8 cellular contexts compared by ENCODE assay signal in genomic region chrX:119852410-119853353, GRCh38. TPM values are rescaled to one million over a fixed set of nuclear protein-coding genes. Genes with fewer than 3 reads are reported as not detected.
DNase-seq lines count a peak whose midpoint lies in the region; ATAC-seq and TF ChIP-seq lines count a peak whose summit lies in the region.

UPF3B (minus strand) TSS chrX:119852963; CDS start chrX:119852928, 35 bp downstream.

- H3K4me3 Mint-ChIP-seq in H9 (peak within 1 kb of the TSS; percentile 90 to 94), nephron progenitor cell (peak within 1 kb of the TSS; percentile 91)
- H3K4me3 Mint-ChIP-seq in stimulated activated naive CD8-positive, alpha-beta T cell treated with anti-CD3 and anti-CD28 coated beads, Interleukin-15, amount 100 ng/mL, for 72 hours, result peak within 1 kb of the TSS; percentile 98 to 99

- no peak within 1 kb of the TSS for H2BK20ac ChIP-seq in H9 (ENCODE audit: low read depth, low read length, poor library complexity, severe bottlenecking)

- H3K4me1 ChIP-seq in H9 (ENCODE audit: insufficient read depth, low read length), result no peaks in the 10 kb centered on the region

- no peak within 1 kb of the TSS for H2BK5ac ChIP-seq in H9 (ENCODE audit: insufficient read length, low read length)

- no peak within 1 kb of the TSS; the same call in 1 of the 2 replicates for H3K4ac ChIP-seq in H9 (ENCODE audit: low read depth, low read length)

- H3K18ac ChIP-seq in H9 (ENCODE audit: insufficient read length, low read depth, low read length), result peak within 1 kb of the TSS; percentile 92

- DNase-seq in ELR (ENCODE audit: low read depth), result peak; percentile 98
- peak; percentile 98 for DNase-seq in H9
- peak; percentile 97 for DNase-seq in MG63
- peak; percentile 85 for DNase-seq in SIG-M5 (lab: John Stamatoyannopoulos, UW)
- DNase-seq in activated gamma-delta T cell (lab: John Stamatoyannopoulos, UW), result peak; percentile 76
- DNase-seq in fibroblast of the conjunctiva (ENCODE audit: low read depth), result peak; percentile 97
- DNase-seq in nephron progenitor cell, result peak; percentile 91
- peak; percentile 89 to 95 for DNase-seq in stimulated activated naive CD8-positive, alpha-beta T cell treated with anti-CD3 and anti-CD28 coated beads, Interleukin-15, amount 100 ng/mL, for 72 hours

- no peak within 1 kb of the TSS for H3K23ac ChIP-seq in H9 (ENCODE audit: insufficient read length, low read depth, low read length)

- peaks cover 15% of the 10 kb centered on the region for H3K9me3 ChIP-seq in H9 (ENCODE audit: control insufficient read depth, low read depth, low read length)
- no peaks in the 10 kb centered on the region for H3K9me3 ChIP-seq in MG63

- no peak within 1 kb of the TSS for H2BK15ac ChIP-seq in H9 (ENCODE audit: low read depth, low read length)

- no peaks in the 10 kb centered on the region for H3K27me3 ChIP-seq in H9 (ENCODE audit: insufficient read depth, low read length)
- H3K27me3 ChIP-seq in MG63, result no peaks in the 10 kb centered on the region

- peak within 1 kb of the TSS; percentile 95 for H3K14ac ChIP-seq in H9 (ENCODE audit: insufficient read depth, low read length)

- H3K36me3 Mint-ChIP-seq in H9 (ENCODE audit: insufficient read depth in 1 of 3, low read depth in 3 of 3) (peaks cover 15 to 45% (median 40%) of the 10 kb centered on the region in 3 experiments), nephron progenitor cell (ENCODE audit: low read depth) (peaks cover 26% of the 10 kb centered on the region)

- no peak within 1 kb of the TSS for H2BK120ac ChIP-seq in H9 (ENCODE audit: low read depth, low read length, poor library complexity, severe bottlenecking)

- peaks cover 4% of the 10 kb centered on the region for H3K23me2 ChIP-seq in H9 (ENCODE audit: insufficient read length, low read depth, low read length, poor library complexity, severe bottlenecking)

- H2AK5ac ChIP-seq in H9 (ENCODE audit: insufficient read length, low read length), result no peak within 1 kb of the TSS

- H3K79me2 ChIP-seq in H9 (ENCODE audit: insufficient read depth, low read length), result peaks cover 4% of the 10 kb centered on the region; the same call in 1 of the 2 replicates

- TF ChIP-seq CTCF in H9 (conservative IDR thresholded peaks at IDR 0.05) (no peak), nephron progenitor cell (IDR thresholded peaks at IDR 0.05) (no peak)

- no peaks in the 10 kb centered on the region for H4K20me1 ChIP-seq in H9 (ENCODE audit: control insufficient read depth, insufficient read depth, insufficient read length)

- no peak within 1 kb of the TSS for H3K56ac ChIP-seq in H9 (ENCODE audit: insufficient read length, low read depth, low read length)

- H4K8ac ChIP-seq in H9 (replicated peaks; ENCODE audit: insufficient read length, low read depth, low read length), result no peak within 1 kb of the TSS

- H3K4me3 ChIP-seq in MG63, result peak within 1 kb of the TSS; percentile 88

- H3K9ac ChIP-seq in H9 (ENCODE audit: extremely low read depth, insufficient read length, low read length), result peak within 1 kb of the TSS; percentile 97

- H4K5ac ChIP-seq in H9 (ENCODE audit: insufficient read length, low read depth, low read length), result no peak within 1 kb of the TSS

- peak within 1 kb of the TSS; percentile 65 for H2AFZ ChIP-seq in H9 (ENCODE audit: low read length)

- no peak within 1 kb of the TSS for H2BK12ac ChIP-seq in H9 (ENCODE audit: insufficient read length, low read depth, low read length)

- H3K4me2 ChIP-seq in H9 (ENCODE audit: insufficient read depth, insufficient read length, low read length), result peak within 1 kb of the TSS; percentile 77

- H3K9me3 Mint-ChIP-seq in H9 (peaks cover 64 to 80% of the 10 kb centered on the region in 2 experiments), nephron progenitor cell (peaks cover 59% of the 10 kb centered on the region)
- no peaks in the 10 kb centered on the region for H3K9me3 Mint-ChIP-seq in stimulated activated naive CD8-positive, alpha-beta T cell treated with anti-CD3 and anti-CD28 coated beads, Interleukin-15, amount 100 ng/mL, for 72 hours

- H3K27me3 Mint-ChIP-seq in H9 (ENCODE audit: low read depth) (peaks cover 3% of the 10 kb centered on the region; the same call in 1 of the 2 replicates), nephron progenitor cell (ENCODE audit: low read depth, poor library complexity) (peaks cover 11% of the 10 kb centered on the region)
- peaks cover 8% of the 10 kb centered on the region for H3K27me3 Mint-ChIP-seq in stimulated activated naive CD8-positive, alpha-beta T cell treated with anti-CD3 and anti-CD28 coated beads, Interleukin-15, amount 100 ng/mL, for 72 hours

- WGBS in H9 (ENCODE audit: extremely low coverage, insufficient read length, low lambda C conversion rate), result 100% methylated on average over 2 of the region's 53 CpGs

- peak within 1 kb of the TSS; percentile 47 for H3T11ph ChIP-seq in H9 (ENCODE audit: low read length)

- no peak within 1 kb of the TSS for H3K27ac ChIP-seq in H9 (ENCODE audit: insufficient read length, low read depth, low read length)

- peak within 1 kb of the TSS; percentile 98 to 99 (median 99) for H3K27ac Mint-ChIP-seq in H9
- H3K27ac Mint-ChIP-seq in nephron progenitor cell, result peak within 1 kb of the TSS; percentile 99
- H3K27ac Mint-ChIP-seq in stimulated activated naive CD8-positive, alpha-beta T cell treated with anti-CD3 and anti-CD28 coated beads, Interleukin-15, amount 100 ng/mL, for 72 hours, result peak within 1 kb of the TSS; percentile 99

- H4K91ac ChIP-seq in H9 (ENCODE audit: insufficient read length, low read depth, low read length), result no peak within 1 kb of the TSS

- H3K36me3 ChIP-seq in MG63, result peaks cover 5% of the 10 kb centered on the region; the same call in 1 of the 2 replicates

- H3K4me1 Mint-ChIP-seq in H9, result peaks cover 3 to 4% of the 10 kb centered on the region in 2 experiments; a peak in 2 of 4 replicates
- peaks cover 24% of the 10 kb centered on the region for H3K4me1 Mint-ChIP-seq in nephron progenitor cell
- no peaks in the 10 kb centered on the region for H3K4me1 Mint-ChIP-seq in stimulated activated naive CD8-positive, alpha-beta T cell treated with anti-CD3 and anti-CD28 coated beads, Interleukin-15, amount 100 ng/mL, for 72 hours

- ATAC-seq in stimulated activated naive CD8-positive, alpha-beta T cell treated with anti-CD3 and anti-CD28 coated beads, Interleukin-15, amount 100 ng/mL, for 72 hours, result peak; percentile 97

- H3K79me1 ChIP-seq in H9 (ENCODE audit: insufficient read depth, low read depth, low read length, poor library complexity, severe bottlenecking), result no peaks in the 10 kb centered on the region

RNA-seq across cellular contexts. Expression of gene UPF3B, which starts in this region (rescaled TPM):
- total RNA-seq in H9 (2021), result 29.8 and 31.5 TPM in 2 replicates
- 1.1 and 1.3 TPM in 2 replicates for total RNA-seq in MG63 (2014; rRNA removed; shearing (Covaris generic); ENCODE audit: low replicate concordance)

Comparison
In these comparisons a context has a peak if more than half of its experiments do, and no peak if none do; other contexts are left out.
1. RNA of gene UPF3B (total RNA-seq): 29.8 to 31.5 TPM in H9; 1.1 to 1.3 TPM in MG63; every median in the first group is over 10 times any median in the second.
2. Peak in every context shown above with its lines, with median percentiles within 50 percentile points of each other: DNase-seq, H3K27ac Mint-ChIP-seq and H3K4me3 Mint-ChIP-seq.